In genomic region chrX:37434362-37434761, GRCh38 we compare ENCODE assay signal across 36 cellular contexts.
"Had no signal": no experiment of that assay in that cellular context is flagged by ENCODE, and none has a peak within 500 bp of the region (broad histone marks: within the 10 kb centered on the region; RNA-seq: fewer than 3 reads in every experiment).

No MANE protein-coding gene starts in this region.

- H3K4me1 ChIP-seq: breast epithelium, colonic mucosa, heart left ventricle, pancreas, prostate gland, sigmoid colon, suprapubic skin, tibial artery, upper lobe of right lung had no signal

- H3K4me1 Mint-ChIP-seq: activated CD4-positive, alpha-beta memory T cell treated with anti-CD3 and anti-CD28 coated beads, Interleukin-2, amount 10 ng/mL, durations not matched to agents 7 days and 5 days; activated CD4-positive, alpha-beta T cell treated with anti-CD3 and anti-CD28 coated beads, Interleukin-2, amount 10 ng/mL, durations not matched to agents 24 days and 14 days; activated naive CD4-positive, alpha-beta T cell treated with anti-CD3 and anti-CD28 coated beads, Interleukin-2, amount 10 ng/mL, durations not matched to agents 7 days and 5 days; activated naive CD8-positive, alpha-beta T cell treated with anti-CD3 and anti-CD28 coated beads, Interleukin-2, amount 10 ng/mL, durations not matched to agents 7 days and 5 days; central memory CD8-positive, alpha-beta T cell; mesothelial cell of epicardium; naive B cell; nephron progenitor cell had no signal

- ATAC-seq: activated CD4-positive, CD25-positive, alpha-beta regulatory T cell treated with anti-CD3 and anti-CD28 coated beads, Interleukin-2, amount 50 U/mL, for 24 hours; heart left ventricle; left ventricle myocardium superior; pancreas; upper lobe of right lung had no signal

- H3K27ac ChIP-seq: breast epithelium, colonic mucosa, heart left ventricle, neutrophil, pancreas, prostate gland, sigmoid colon, suprapubic skin, tibial artery, upper lobe of right lung, WERI-Rb-1 had no signal

- H3K4me3 Mint-ChIP-seq: activated CD4-positive, alpha-beta memory T cell treated with anti-CD3 and anti-CD28 coated beads, Interleukin-2, amount 10 ng/mL, durations not matched to agents 7 days and 5 days; activated CD4-positive, alpha-beta T cell treated with anti-CD3 and anti-CD28 coated beads, Interleukin-2, amount 10 ng/mL, durations not matched to agents 24 days and 14 days; activated naive CD4-positive, alpha-beta T cell treated with anti-CD3 and anti-CD28 coated beads, Interleukin-2, amount 10 ng/mL, durations not matched to agents 7 days and 5 days; activated naive CD8-positive, alpha-beta T cell treated with anti-CD3 and anti-CD28 coated beads, Interleukin-2, amount 10 ng/mL, durations not matched to agents 7 days and 5 days; activated T-cell treated with anti-CD3 and anti-CD28 coated beads, Interleukin-2, amount 50 U/mL, for 24 hours; central memory CD8-positive, alpha-beta T cell; mesothelial cell of epicardium; naive B cell; nephron progenitor cell; T-helper 1 cell treated with Interleukin-12 subunit alpha and Interleukin-12 subunit beta and Interleukin-4 antibody, amounts not matched to agents 30 μg/mL and 1 μg/mL, for 36 hours had no signal

- H3K27me3 Mint-ChIP-seq: activated CD4-positive, alpha-beta memory T cell treated with anti-CD3 and anti-CD28 coated beads, Interleukin-2, amount 10 ng/mL, durations not matched to agents 7 days and 5 days; activated CD4-positive, alpha-beta T cell treated with anti-CD3 and anti-CD28 coated beads, Interleukin-2, amount 10 ng/mL, durations not matched to agents 24 days and 14 days; activated naive CD4-positive, alpha-beta T cell treated with anti-CD3 and anti-CD28 coated beads, Interleukin-2, amount 10 ng/mL, durations not matched to agents 7 days and 5 days; activated naive CD8-positive, alpha-beta T cell treated with anti-CD3 and anti-CD28 coated beads, Interleukin-2, amount 10 ng/mL, durations not matched to agents 7 days and 5 days had no signal

- FAIRE-seq: islet of Langerhans, pancreas, TTC549 had no signal

- H3K36me3 ChIP-seq: breast epithelium, colonic mucosa, heart left ventricle, neutrophil, pancreas, prostate gland, sigmoid colon, suprapubic skin, tibial artery, upper lobe of right lung, WERI-Rb-1 had no signal

- H3K27ac Mint-ChIP-seq: activated CD4-positive, alpha-beta memory T cell treated with anti-CD3 and anti-CD28 coated beads, Interleukin-2, amount 10 ng/mL, durations not matched to agents 7 days and 5 days; activated CD4-positive, alpha-beta T cell treated with anti-CD3 and anti-CD28 coated beads, Interleukin-2, amount 10 ng/mL, durations not matched to agents 24 days and 14 days; activated naive CD4-positive, alpha-beta T cell treated with anti-CD3 and anti-CD28 coated beads, Interleukin-2, amount 10 ng/mL, durations not matched to agents 7 days and 5 days; activated naive CD8-positive, alpha-beta T cell treated with anti-CD3 and anti-CD28 coated beads, Interleukin-2, amount 10 ng/mL, durations not matched to agents 7 days and 5 days; activated T-cell treated with anti-CD3 and anti-CD28 coated beads, Interleukin-2, amount 50 U/mL, for 24 hours; mesothelial cell of epicardium; naive B cell; nephron progenitor cell; T-helper 1 cell treated with Interleukin-12 subunit alpha and Interleukin-12 subunit beta and Interleukin-4 antibody, amounts not matched to agents 30 μg/mL and 1 μg/mL, for 36 hours had no signal

- H3K27me3 ChIP-seq: breast epithelium, colonic mucosa, heart left ventricle, neutrophil, sigmoid colon, suprapubic skin, tibial artery, upper lobe of right lung had no signal

- H3K9me3 ChIP-seq: breast epithelium, colonic mucosa, heart left ventricle, neutrophil, pancreas, prostate gland, sigmoid colon, suprapubic skin, tibial artery, upper lobe of right lung had no signal

- H3K4me3 ChIP-seq: breast epithelium, colonic mucosa, heart left ventricle, pancreas, prostate gland, sigmoid colon, smooth muscle cell, suprapubic skin, tibial artery, upper lobe of right lung had no signal

- DNase-seq: activated CD4-positive, alpha-beta memory T cell treated with anti-CD3 and anti-CD28 coated beads, Interleukin-2, amount 10 ng/mL, durations not matched to agents 7 days and 5 days; activated CD4-positive, alpha-beta T cell treated with anti-CD3 and anti-CD28 coated beads, Interleukin-2, amount 10 ng/mL, durations not matched to agents 24 days and 14 days; activated CD8-positive, alpha-beta memory T cell treated with anti-CD3 and anti-CD28 coated beads, Interleukin-2, amount 50 U/mL, for 48 hours; activated gamma-delta T cell; activated naive CD4-positive, alpha-beta T cell treated with anti-CD3 and anti-CD28 coated beads, Interleukin-2, amount 10 ng/mL, durations not matched to agents 7 days and 5 days; activated naive CD8-positive, alpha-beta T cell treated with anti-CD3 and anti-CD28 coated beads, Interleukin-2, amount 10 ng/mL, durations not matched to agents 7 days and 5 days; activated T-cell treated with anti-CD3 and anti-CD28 coated beads, Interleukin-2, amount 50 U/mL, for 24 hours; amniotic stem cell; colonic mucosa; effector memory CD4-positive, alpha-beta T cell; erythroblast; heart left ventricle; left ventricle myocardium superior; mammary epithelial cell; naive B cell; nephron progenitor cell; pancreas; retina; sigmoid colon; stimulated activated CD4-positive, alpha-beta T cell treated with anti-CD3 and anti-CD28 coated beads, Interleukin-1b, Interleukin-23, amount 100 ng/mL, for 48 hours; stimulated activated naive CD4-positive, alpha-beta T cell; T-helper 9 cell; tibial artery; upper lobe of right lung; WERI-Rb-1 had no signal

- H3K9me3 Mint-ChIP-seq: activated CD4-positive, alpha-beta memory T cell treated with anti-CD3 and anti-CD28 coated beads, Interleukin-2, amount 10 ng/mL, durations not matched to agents 7 days and 5 days; activated CD4-positive, alpha-beta T cell treated with anti-CD3 and anti-CD28 coated beads, Interleukin-2, amount 10 ng/mL, durations not matched to agents 24 days and 14 days; activated naive CD4-positive, alpha-beta T cell treated with anti-CD3 and anti-CD28 coated beads, Interleukin-2, amount 10 ng/mL, durations not matched to agents 7 days and 5 days; activated naive CD8-positive, alpha-beta T cell treated with anti-CD3 and anti-CD28 coated beads, Interleukin-2, amount 10 ng/mL, durations not matched to agents 7 days and 5 days; activated T-cell treated with anti-CD3 and anti-CD28 coated beads, Interleukin-2, amount 50 U/mL, for 24 hours; central memory CD8-positive, alpha-beta T cell; T-helper 1 cell treated with Interleukin-12 subunit alpha and Interleukin-12 subunit beta and Interleukin-4 antibody, amounts not matched to agents 30 μg/mL and 1 μg/mL, for 36 hours had no signal

- H3K36me3 Mint-ChIP-seq: activated naive CD4-positive, alpha-beta T cell treated with anti-CD3 and anti-CD28 coated beads, Interleukin-2, amount 10 ng/mL, durations not matched to agents 7 days and 5 days; activated naive CD8-positive, alpha-beta T cell treated with anti-CD3 and anti-CD28 coated beads, Interleukin-2, amount 10 ng/mL, durations not matched to agents 7 days and 5 days had no signal

- H3K4me2 ChIP-seq: smooth muscle cell had no signal
